ENCODE assay signal across 10 cellular contexts in genomic region chr12:12319501-12320322, GRCh38. TPM values are rescaled to one million over a fixed set of nuclear protein-coding genes. Genes with fewer than 3 reads are reported as not detected.
DNase-seq lines count a peak whose midpoint lies in the region; ATAC-seq, FAIRE-seq and TF ChIP-seq lines count a peak whose summit lies in the region.
"Had no signal": no experiment of that assay in that cellular context is flagged by ENCODE, and none has a peak within 500 bp of the region (broad histone marks: within the 10 kb centered on the region; RNA-seq: fewer than 3 reads in every experiment).

No MANE protein-coding gene starts in this region.

- no peaks in the 10 kb centered on the region for H3K9me3 ChIP-seq in tibial artery

- intact Hi-C loops in tibial artery (cut with DNase I; ENCODE audit: low total_unique reads) = no loop called here

- H3K4me3 ChIP-seq in tibial artery = peak overlapping the region; percentile 5 to 24

- H3K4me1 ChIP-seq in tibial artery = peaks cover 0 to 17% (median 0%) of the 10 kb centered on the region in 4 donors

- ATAC-seq in HG02610 (IDR thresholded peaks at IDR 0.05; ENCODE audit: unreplicated experiment) (no peak), GM18498 (IDR thresholded peaks at IDR 0.05; ENCODE audit: unreplicated experiment) (no peak)

- DNase-seq in LoVo (ENCODE audit: low spot score) = peak; percentile 55
- DNase-seq in mesenteric fat pad (ENCODE audit: low spot score) = peak; percentile 33
- DNase-seq in tibial artery = no peak
- no peak for DNase-seq in NCI-H1105 (lab: John Stamatoyannopoulos, UW)
- no peak for DNase-seq in HTR-8/SVneo (ENCODE audit: insufficient read length, low spot score)
- DNase-seq: activated naive CD4-positive, alpha-beta T cell treated with Interleukin-2 at 50 U/mL for 16 hours; NCI-H526 had no signal

- H3K27me3 ChIP-seq in tibial artery = no peaks in the 10 kb centered on the region

- TF ChIP-seq CTCF in tibial artery (IDR thresholded peaks at IDR 0.05) = no peak

- peak; percentile 97 for FAIRE-seq in endometrium (lab: Jason Lieb, UNC)
- FAIRE-seq in HTR-8/SVneo (lab: Jason Lieb, UNC) = no peak

- H3K27ac ChIP-seq in tibial artery = peak overlapping the region in 1 of 2 donors; percentile 47

- no peaks in the 10 kb centered on the region for H3K36me3 ChIP-seq in tibial artery

RNA-seq across cellular contexts. Expression of gene MANSC1, which starts 30.3 kb away (rescaled TPM):
- total RNA-seq in mesenteric fat pad = 15.4 TPM

RNA-seq across cellular contexts. Expression of gene BORCS5, which starts 37.2 kb away (rescaled TPM):
- total RNA-seq in mesenteric fat pad = 11.2 TPM

RNA-seq across cellular contexts. Expression of gene LRP6, which starts 52.9 kb away (rescaled TPM):
- 31.6 TPM for total RNA-seq in mesenteric fat pad

Comparison
In these comparisons a context has a peak if more than half of its experiments do, and no peak if none do; other contexts are left out.
1. DNase-seq: peak in LoVo (single experiment) and mesenteric fat pad (single experiment); none in tibial artery (0 of 2), NCI-H1105 (single experiment) and HTR-8/SVneo (single experiment).